Comparison of ENCODE assay signal across 8 cellular contexts in the genomic region with DNA sequence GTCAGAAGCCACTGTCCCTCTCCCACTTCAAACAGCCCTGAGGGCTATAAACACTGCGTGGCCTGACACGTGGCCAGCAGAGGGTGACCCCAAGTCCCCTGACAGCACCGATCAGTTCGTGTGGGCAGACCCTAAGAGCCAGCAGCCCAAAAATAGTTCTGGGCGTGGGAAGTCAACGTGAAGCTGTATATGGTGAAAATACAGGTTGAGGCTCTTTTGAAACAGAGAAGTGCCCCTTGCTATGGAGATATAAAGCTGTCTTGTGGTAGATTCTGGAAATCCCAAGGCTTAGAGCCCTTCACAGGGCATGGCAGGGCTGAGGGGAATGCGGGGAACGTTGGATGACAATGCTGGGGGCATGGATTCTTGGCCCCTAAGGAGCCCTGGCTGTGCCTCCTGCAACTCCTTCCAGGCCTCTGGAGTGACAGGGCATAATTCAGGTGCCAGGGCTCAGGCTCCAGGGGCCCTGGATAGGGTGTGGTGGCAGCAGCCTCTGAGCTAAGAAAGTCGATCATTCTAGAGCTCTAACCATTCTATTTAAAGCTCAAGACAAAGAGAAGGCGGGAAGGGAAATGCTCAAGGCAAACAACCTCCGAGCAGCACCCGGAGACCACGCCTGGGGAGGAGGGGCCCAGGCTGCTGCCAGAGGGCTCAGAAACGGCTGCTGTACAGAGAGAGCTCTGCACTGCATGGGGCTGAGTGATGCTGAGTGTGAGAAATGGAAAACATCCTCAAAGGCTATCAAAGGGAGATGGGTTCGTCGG.
A peak's percentile ranks its signal among the peaks of the same experiment; 100 is the strongest.
DNase-seq lines count a peak whose midpoint lies in the region; ATAC-seq and TF ChIP-seq lines count a peak whose summit lies in the region.

No MANE protein-coding gene starts in this region.

- no peak overlapping the region for H3K27ac ChIP-seq in WERI-Rb-1

- no peaks in the 10 kb centered on the region for H3K9me3 ChIP-seq in WERI-Rb-1 (ENCODE audit: severe bottlenecking)

- H3K36me3 ChIP-seq in WERI-Rb-1 = no peaks in the 10 kb centered on the region

- ATAC-seq in GM19023 (IDR thresholded peaks at IDR 0.05; ENCODE audit: unreplicated experiment) (peak; percentile 92), HG03066 (IDR thresholded peaks at IDR 0.05; ENCODE audit: low read depth, unreplicated experiment) (peak; percentile 91)

- H3K4me3 ChIP-seq in WERI-Rb-1 (ENCODE audit: low read depth, low read length) = no peak overlapping the region

- H3K27me3 ChIP-seq in WERI-Rb-1 (ENCODE audit: insufficient read depth, low read depth, severe bottlenecking) = no peaks in the 10 kb centered on the region

- no peak for TF ChIP-seq CTCF in WERI-Rb-1 (IDR thresholded peaks at IDR 0.05; ENCODE audit: low read depth, low read length)

- peak; percentile 16 for DNase-seq in NCI-H526 treated with DMSO at 0.1 percent for 48 hours (lab: John Stamatoyannopoulos, UW)
- peak; percentile 75 for DNase-seq in activated T-cell treated with anti-CD3 and anti-CD28 coated beads for 24 hours (ENCODE audit: low read depth)
- peak; percentile 75 for DNase-seq in germinal center (ENCODE audit: low spot score)
- DNase-seq in smooth muscle cell of the brain vasculature (ENCODE audit: low read depth, low spot score) = peak; percentile 26
- no peak for DNase-seq in cortex of kidney (lab: John Stamatoyannopoulos, UW)
- DNase-seq in WERI-Rb-1 = no peak

Comparison
In these comparisons a context has a peak if more than half of its experiments do, and no peak if none do; other contexts are left out.
1. DNase-seq: peak in NCI-H526 treated with DMSO at 0.1 percent for 48 hours (single experiment), activated T-cell treated with anti-CD3 and anti-CD28 coated beads for 24 hours (single experiment), germinal center (single experiment) and smooth muscle cell of the brain vasculature (single experiment); none in cortex of kidney (single experiment) and WERI-Rb-1 (single experiment).